ENCODE assay signal across 22 cellular contexts in the genomic region with DNA sequence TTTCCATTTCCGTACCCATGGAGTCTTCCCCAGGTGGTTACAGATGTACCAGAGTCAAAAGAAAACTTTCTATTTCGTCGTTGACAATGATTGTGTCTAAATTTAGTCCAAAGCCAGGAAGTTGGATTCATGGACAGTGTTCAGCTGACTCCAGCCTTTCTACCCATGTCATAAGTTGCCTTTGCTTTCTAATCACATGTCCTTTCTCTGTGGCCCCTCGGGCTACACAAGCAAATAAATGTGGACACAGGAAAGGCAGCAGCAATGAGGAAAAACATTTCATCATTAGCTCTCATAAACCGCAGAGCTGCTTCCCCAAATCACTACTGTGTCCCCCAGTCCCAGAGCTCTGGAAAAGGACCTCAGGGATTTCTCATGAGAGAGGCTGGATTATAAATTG.
DNase-seq lines count a peak whose midpoint lies in the region; ATAC-seq, FAIRE-seq and TF ChIP-seq lines count a peak whose summit lies in the region.
"Had no signal": no experiment of that assay in that cellular context is flagged by ENCODE, and none has a peak within 500 bp of the region (broad histone marks: within the 10 kb centered on the region; RNA-seq: fewer than 3 reads in every experiment).

No MANE protein-coding gene starts in this region.

- no peak for DNase-seq in activated CD8-positive, alpha-beta memory T cell treated with anti-CD3 and anti-CD28 coated beads, Interleukin-2, amount 10 ng/mL, durations not matched to agents 7 days and 5 days
- DNase-seq in activated CD8-positive, alpha-beta memory T cell treated with anti-CD3 and anti-CD28 coated beads for 24 hours: no peak
- DNase-seq in H1 (ENCODE audit: low read depth in 1 of 2, low spot score in 2 of 2) (no peak), mesendoderm (no peak), upper lobe of left lung (peak in 1 of 2 donors; percentile 29), DMS114 treated with DMSO at 0.1 percent for 48 hours (lab: John Stamatoyannopoulos, UW; ENCODE audit: unreplicated experiment) (no peak), AML-193 (lab: John Stamatoyannopoulos, UW) (no peak)
- no peak for DNase-seq in central memory CD4-positive, alpha-beta T cell
- DNase-seq: activated CD4-positive, alpha-beta T cell treated with anti-CD3 and anti-CD28 coated beads, Interleukin-2, amount 10 ng/mL, durations not matched to agents 7 days and 5 days; activated naive CD4-positive, alpha-beta T cell treated with Interleukin-2 at 50 U/mL for 16 hours; colonic mucosa; GDM1; naive thymus-derived CD4-positive, alpha-beta T cell; NCI-H1105; NCI-H2171; Peyer's patch; thyroid gland had no signal

- no peaks in the 10 kb centered on the region for H3K4me1 Mint-ChIP-seq in activated CD8-positive, alpha-beta memory T cell treated with anti-CD3 and anti-CD28 coated beads, Interleukin-2, amount 10 ng/mL, durations not matched to agents 7 days and 5 days
- H3K4me1 Mint-ChIP-seq: activated CD4-positive, alpha-beta T cell treated with anti-CD3 and anti-CD28 coated beads, Interleukin-2, amount 10 ng/mL, durations not matched to agents 7 days and 5 days had no signal

- no peak overlapping the region for H3K4ac ChIP-seq in H1 (replicated peaks; ENCODE audit: insufficient read length, low read depth, low read length)
- H3K4ac ChIP-seq in mesendoderm (ENCODE audit: low read depth, low read length): no peak overlapping the region

- CTCF ChIA-PET in activated CD8-positive, alpha-beta memory T cell treated with anti-CD3 and anti-CD28 coated beads, Interleukin-2, amount 10 ng/mL, durations not matched to agents 7 days and 5 days (lab: Charles Lee): no interaction called here
- CTCF ChIA-PET in H1 (lab: Charles Lee; ENCODE audit: partially characterized antibody): interaction anchor here (1.0 to 1.5 kb wide), 3 partner anchors 11 to 230 kb away, joined by 3 read pairs; no protein-coding TSS in a partner anchor

- WGBS in H1 (ENCODE audit: extremely low coverage in 1 of 2, insufficient coverage in 1 of 2, insufficient read length in 1 of 2, insufficient replicate concordance in 2 of 2, low coverage in 1 of 2, low lambda C conversion rate in 2 of 2, missing lambda C conversion rate in 1 of 2), 2 experiments: 91% methylated on average over 5 of the region's 5 CpGs; no CpG with 5 or more reads in 1 of the 2 experiments
- WGBS in mesendoderm (ENCODE audit: extremely low coverage, insufficient coverage, low lambda C conversion rate): no CpG with 5 or more reads among the region's 5 CpGs
- WGBS in upper lobe of left lung, 2 donors: 45 to 56% methylated on average over 5 of the region's 5 CpGs

- H3K4me1 ChIP-seq in H1 (replicated peaks in 1 of 4; ENCODE audit: control insufficient read depth in 3 of 4, insufficient read depth in 4 of 4, low read length in 3 of 4): no peaks in the 10 kb centered on the region
- no peaks in the 10 kb centered on the region for H3K4me1 ChIP-seq in mesendoderm (ENCODE audit: control insufficient read depth, low read depth, low read length)
- H3K4me1 ChIP-seq in upper lobe of left lung: peaks cover 0 to 3% (median 0%) of the 10 kb centered on the region in 4 donors
- H3K4me1 ChIP-seq: ascending aorta, colonic mucosa, Peyer's patch, thyroid gland had no signal

- H3K27ac ChIP-seq in H1 (ENCODE audit: low read depth, low read length) (no peak overlapping the region), mesendoderm (ENCODE audit: low read depth, low read length) (no peak overlapping the region), upper lobe of left lung (peak overlapping the region in 3 of 4 donors; percentile 13 to 70 (median 53))
- H3K27ac ChIP-seq: colonic mucosa, epithelial cell of prostate, KMS-11, Peyer's patch, thyroid gland had no signal

- H3K56ac ChIP-seq in H1 (replicated peaks; ENCODE audit: insufficient read length, low read depth, low read length) (no peak overlapping the region), mesendoderm (ENCODE audit: low read length) (peak overlapping the region; percentile 15)

- H3K4me3 ChIP-seq in H1 (ENCODE audit: extremely low read depth in 1 of 4, insufficient read depth in 2 of 4, low read depth in 3 of 4, low read length in 4 of 4): no peak overlapping the region
- H3K4me3 ChIP-seq in mesendoderm (ENCODE audit: low read length): no peak overlapping the region
- no peak overlapping the region for H3K4me3 ChIP-seq in upper lobe of left lung
- H3K4me3 ChIP-seq: ascending aorta, colonic mucosa, GM12878, Peyer's patch, thyroid gland had no signal

- no peaks in the 10 kb centered on the region for H3K27me3 Mint-ChIP-seq in activated CD8-positive, alpha-beta memory T cell treated with anti-CD3 and anti-CD28 coated beads, Interleukin-2, amount 10 ng/mL, durations not matched to agents 7 days and 5 days
- H3K27me3 Mint-ChIP-seq: activated CD4-positive, alpha-beta T cell treated with anti-CD3 and anti-CD28 coated beads, Interleukin-2, amount 10 ng/mL, durations not matched to agents 7 days and 5 days; naive thymus-derived CD4-positive, alpha-beta T cell; progenitor cell of endocrine pancreas had no signal

- FAIRE-seq in H1 (lab: Jason Lieb, UNC): no peak
- FAIRE-seq: GM12878 had no signal

- H3K36me3 Mint-ChIP-seq in activated CD8-positive, alpha-beta memory T cell treated with anti-CD3 and anti-CD28 coated beads, Interleukin-2, amount 10 ng/mL, durations not matched to agents 7 days and 5 days: peaks cover 26% of the 10 kb centered on the region

- TF ChIP-seq CTCF in H1 (IDR thresholded peaks at IDR 0.05; ENCODE audit: control extremely low read depth in 1 of 3, insufficient read depth in 1 of 3, low read depth in 1 of 3, low read length in 3 of 3): no peak
- TF ChIP-seq CTCF in upper lobe of left lung (IDR thresholded peaks at IDR 0.05): no peak

- TF ChIP-seq RAD21 in H1 (IDR thresholded peaks at IDR 0.05 in 1 of 2, conservative IDR thresholded peaks at IDR 0.05 in 1 of 2; ENCODE audit: low read depth in 2 of 2, low read length in 2 of 2): no peak

- no peak for TF ChIP-seq POLR2A in H1 (IDR thresholded peaks at IDR 0.05; ENCODE audit: control extremely low read depth in 1 of 2, low read depth in 2 of 2, low read length in 2 of 2)
- no peak for TF ChIP-seq POLR2A in upper lobe of left lung (IDR thresholded peaks at IDR 0.05)

- H3K79me1 ChIP-seq in H1 (ENCODE audit: low read depth, low read length): no peaks in the 10 kb centered on the region
- H3K79me1 ChIP-seq in mesendoderm (ENCODE audit: low read length): no peaks in the 10 kb centered on the region

- H3K14ac ChIP-seq in H1 (ENCODE audit: insufficient read length): no peak overlapping the region

- H2BK15ac ChIP-seq in H1 (ENCODE audit: low read length): no peak overlapping the region
- no peak overlapping the region for H2BK15ac ChIP-seq in mesendoderm (replicated peaks; ENCODE audit: low read depth)

- H2BK120ac ChIP-seq in H1 (replicated peaks; ENCODE audit: low read depth, low read length): no peak overlapping the region
- no peak overlapping the region for H2BK120ac ChIP-seq in mesendoderm (ENCODE audit: low read depth, low read length)

- no peaks in the 10 kb centered on the region for H3K23me2 ChIP-seq in H1 (ENCODE audit: low read depth, low read length)

- H4K8ac ChIP-seq in H1 (ENCODE audit: extremely low read depth, insufficient read depth, low read length) (no peak overlapping the region), mesendoderm (ENCODE audit: low read depth, low read length) (no peak overlapping the region)

- no peaks in the 10 kb centered on the region for H3K36me3 ChIP-seq in H1 (ENCODE audit: control insufficient read depth in 2 of 4, insufficient read depth in 4 of 4, low read length in 3 of 4)
- H3K36me3 ChIP-seq in mesendoderm (ENCODE audit: control insufficient read depth, insufficient read depth, low read length): no peaks in the 10 kb centered on the region
- peaks cover 0 to 8% (median 2%) of the 10 kb centered on the region in 4 donors for H3K36me3 ChIP-seq in upper lobe of left lung
- H3K36me3 ChIP-seq: ascending aorta, colonic mucosa, thyroid gland had no signal

- H3K9ac ChIP-seq in H1 (replicated peaks in 1 of 4; ENCODE audit: extremely low read depth in 1 of 4, low read depth in 3 of 4, low read length in 3 of 4) (no peak overlapping the region), mesendoderm (ENCODE audit: low read length) (no peak overlapping the region)
- H3K9ac ChIP-seq: KMS-11 had no signal

- H4K5ac ChIP-seq in H1 (ENCODE audit: insufficient read length, low read depth, low read length) (no peak overlapping the region), mesendoderm (ENCODE audit: low read length) (no peak overlapping the region)

- no peaks in the 10 kb centered on the region for H3K79me2 ChIP-seq in H1 (ENCODE audit: control insufficient read depth in 1 of 2, insufficient read depth in 2 of 2, low read length in 2 of 2)
- no peaks in the 10 kb centered on the region for H3K79me2 ChIP-seq in mesendoderm (ENCODE audit: control insufficient read depth, insufficient read depth, low read length)

- H3K27me3 ChIP-seq in H1 (replicated peaks in 1 of 4; ENCODE audit: control insufficient read depth in 3 of 4, extremely low read depth in 1 of 4, insufficient read depth in 3 of 4, low read length in 3 of 4) (no peaks in the 10 kb centered on the region; a peak in 1 of 7 replicates), mesendoderm (ENCODE audit: insufficient read depth, low read length, poor library complexity) (no peaks in the 10 kb centered on the region), upper lobe of left lung (no peaks in the 10 kb centered on the region)
- H3K27me3 ChIP-seq: ascending aorta, colonic mucosa, Peyer's patch, thyroid gland had no signal

- H2BK12ac ChIP-seq in H1 (ENCODE audit: low read depth, low read length): no peak overlapping the region

- H3K9me3 Mint-ChIP-seq in activated CD8-positive, alpha-beta memory T cell treated with anti-CD3 and anti-CD28 coated beads, Interleukin-2, amount 10 ng/mL, durations not matched to agents 7 days and 5 days (ENCODE audit: low read depth): no peaks in the 10 kb centered on the region
- H3K9me3 Mint-ChIP-seq: activated CD4-positive, alpha-beta T cell treated with anti-CD3 and anti-CD28 coated beads, Interleukin-2, amount 10 ng/mL, durations not matched to agents 7 days and 5 days; naive thymus-derived CD4-positive, alpha-beta T cell had no signal

- H2BK20ac ChIP-seq in H1 (ENCODE audit: low read length): no peak overlapping the region

- H4K91ac ChIP-seq in H1 (replicated peaks; ENCODE audit: insufficient read length, low read length): no peak overlapping the region

- TF ChIP-seq EP300 in H1 (IDR thresholded peaks at IDR 0.05; ENCODE audit: borderline replicate concordance in 1 of 2, low read depth in 2 of 2, low read length in 2 of 2): no peak
- no peak for TF ChIP-seq EP300 in upper lobe of left lung (IDR thresholded peaks at IDR 0.05)

- H3K18ac ChIP-seq in H1 (ENCODE audit: extremely low read depth, low read length): no peak overlapping the region
- H3K18ac ChIP-seq in mesendoderm (ENCODE audit: low read length): no peak overlapping the region

- H2AK5ac ChIP-seq in H1 (ENCODE audit: low read depth, low read length): no peak overlapping the region
- no peak overlapping the region for H2AK5ac ChIP-seq in mesendoderm (ENCODE audit: low read length)

- H3K27ac Mint-ChIP-seq in activated CD8-positive, alpha-beta memory T cell treated with anti-CD3 and anti-CD28 coated beads, Interleukin-2, amount 10 ng/mL, durations not matched to agents 7 days and 5 days: peak overlapping the region; percentile 29
- H3K27ac Mint-ChIP-seq: activated CD4-positive, alpha-beta T cell treated with anti-CD3 and anti-CD28 coated beads, Interleukin-2, amount 10 ng/mL, durations not matched to agents 7 days and 5 days; progenitor cell of endocrine pancreas had no signal

- POLR2A ChIA-PET in H1 (lab: Charles Lee; ENCODE audit: partially characterized antibody): no interaction called here

- H4K20me1 ChIP-seq in H1 (replicated peaks in 1 of 2; ENCODE audit: control insufficient read depth in 1 of 2, insufficient read depth in 2 of 2, low read length in 2 of 2): no peaks in the 10 kb centered on the region

- H3K9me3 ChIP-seq in H1 (ENCODE audit: insufficient read depth in 2 of 2, low read depth in 1 of 2, low read length in 1 of 2) (no peaks in the 10 kb centered on the region), upper lobe of left lung (no peaks in the 10 kb centered on the region)
- H3K9me3 ChIP-seq: ascending aorta, colonic mucosa, Peyer's patch, thyroid gland had no signal

- H3K4me2 ChIP-seq in H1 (ENCODE audit: insufficient read depth in 1 of 2, low read depth in 2 of 2, low read length in 2 of 2): no peak overlapping the region
- no peak overlapping the region for H3K4me2 ChIP-seq in mesendoderm (ENCODE audit: low read length)
- H3K4me2 ChIP-seq: KMS-11 had no signal

- no peak overlapping the region for H2BK5ac ChIP-seq in H1 (ENCODE audit: low read depth, low read length)
- no peak overlapping the region for H2BK5ac ChIP-seq in mesendoderm (ENCODE audit: low read length)

- H3K4me3 Mint-ChIP-seq in activated CD8-positive, alpha-beta memory T cell treated with anti-CD3 and anti-CD28 coated beads, Interleukin-2, amount 10 ng/mL, durations not matched to agents 7 days and 5 days: no peak overlapping the region
- H3K4me3 Mint-ChIP-seq: activated CD4-positive, alpha-beta T cell treated with anti-CD3 and anti-CD28 coated beads, Interleukin-2, amount 10 ng/mL, durations not matched to agents 7 days and 5 days; naive thymus-derived CD4-positive, alpha-beta T cell had no signal

- H3K23ac ChIP-seq in H1 (ENCODE audit: insufficient read length) (no peak overlapping the region), mesendoderm (ENCODE audit: low read length) (no peak overlapping the region)

- peak overlapping the region; percentile 48; the same call in 1 of the 2 replicates for H2AFZ ChIP-seq in H1 (ENCODE audit: low read length)

- ATAC-seq in activated CD8-positive, alpha-beta memory T cell treated with anti-CD3 and anti-CD28 coated beads, Interleukin-2, amount 10 ng/mL, durations not matched to agents 7 days and 5 days: no peak
- ATAC-seq in upper lobe of left lung (ENCODE audit: low FRiP score in 2 of 2): peak in 1 of 2 donors; percentile 73
- ATAC-seq: GM12878; naive thymus-derived CD4-positive, alpha-beta T cell had no signal

Comparison
In these comparisons a context has a peak if more than half of its experiments do, and no peak if none do; other contexts are left out.
1. H3K27ac ChIP-seq: peak in upper lobe of left lung (3 of 4); none in H1 (single experiment) and mesendoderm (single experiment).